2 cellular contexts compared by ENCODE assay signal in the genomic region with DNA sequence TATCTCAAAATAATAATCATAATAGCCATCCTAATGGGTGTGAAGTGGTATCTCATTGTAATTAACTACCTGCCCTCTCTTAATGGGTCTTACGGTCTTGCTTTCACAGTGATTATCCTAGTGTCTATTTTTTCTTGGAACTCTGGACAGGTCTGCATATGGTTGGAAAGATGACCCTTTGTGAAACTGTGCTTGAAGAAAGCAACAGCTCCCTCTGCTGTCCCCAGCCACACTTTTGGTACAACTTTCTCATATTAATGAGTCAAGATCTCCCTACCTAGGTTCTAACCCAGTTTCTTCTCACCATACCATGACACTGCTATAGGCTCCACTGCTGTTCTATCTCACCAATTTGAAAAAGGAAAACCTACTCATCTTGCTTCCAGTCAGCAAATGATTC.
A peak's percentile ranks its signal among the peaks of the same experiment; 100 is the strongest.
TF ChIP-seq lines count a peak whose summit lies in the region.

No MANE protein-coding gene starts in this region.

TF ChIP-seq in HCT116, 20 proteins besides CTCF, POLR2A, EP300 and RAD21 (continued from another document):
- TF ChIP-seq MAX (IDR thresholded peaks at IDR 0.05) (no peak), YY1 (IDR thresholded peaks at IDR 0.05; ENCODE audit: extremely low read depth, insufficient replicate concordance, low read depth, low read length) (no peak), JUND (IDR thresholded peaks at IDR 0.05) (no peak), ATF3 (IDR thresholded peaks at IDR 0.05) (no peak), SRF (IDR thresholded peaks at IDR 0.05; ENCODE audit: low read depth) (no peak), POLR2AphosphoS5 (IDR thresholded peaks at IDR 0.05; ENCODE audit: low read depth, low read length) (no peak), ELF1 (IDR thresholded peaks at IDR 0.05; ENCODE audit: borderline replicate concordance, low read depth) (no peak), FOSL1 (IDR thresholded peaks at IDR 0.05; ENCODE audit: low read depth) (no peak), EZH2phosphoT487 (IDR thresholded peaks at IDR 0.05; ENCODE audit: borderline replicate concordance) (no peak), ZFX (IDR thresholded peaks at IDR 0.05) (no peak), TCF7L2 (IDR thresholded peaks at IDR 0.05; ENCODE audit: borderline replicate concordance, extremely low read depth, insufficient read depth, insufficient read length) (no peak)
- TF ChIP-seq, protein P1, sequence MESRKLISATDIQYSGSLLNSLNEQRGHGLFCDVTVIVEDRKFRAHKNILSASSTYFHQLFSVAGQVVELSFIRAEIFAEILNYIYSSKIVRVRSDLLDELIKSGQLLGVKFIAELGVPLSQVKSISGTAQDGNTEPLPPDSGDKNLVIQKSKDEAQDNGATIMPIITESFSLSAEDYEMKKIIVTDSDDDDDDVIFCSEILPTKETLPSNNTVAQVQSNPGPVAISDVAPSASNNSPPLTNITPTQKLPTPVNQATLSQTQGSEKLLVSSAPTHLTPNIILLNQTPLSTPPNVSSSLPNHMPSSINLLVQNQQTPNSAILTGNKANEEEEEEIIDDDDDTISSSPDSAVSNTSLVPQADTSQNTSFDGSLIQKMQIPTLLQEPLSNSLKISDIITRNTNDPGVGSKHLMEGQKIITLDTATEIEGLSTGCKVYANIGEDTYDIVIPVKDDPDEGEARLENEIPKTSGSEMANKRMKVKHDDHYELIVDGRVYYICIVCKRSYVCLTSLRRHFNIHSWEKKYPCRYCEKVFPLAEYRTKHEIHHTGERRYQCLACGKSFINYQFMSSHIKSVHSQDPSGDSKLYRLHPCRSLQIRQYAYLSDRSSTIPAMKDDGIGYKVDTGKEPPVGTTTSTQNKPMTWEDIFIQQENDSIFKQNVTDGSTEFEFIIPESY (IDR thresholded peaks at IDR 0.05; ENCODE audit: extremely low read depth, insufficient replicate concordance, low read length): no peak
TF ChIP-seq in HCT116: peak in this region for 0.

TF ChIP-seq in HepG2, 621 proteins besides CTCF, POLR2A, EP300 and RAD21:
- peak; percentile 61 for TF ChIP-seq SMC3 (IDR thresholded peaks at IDR 0.05; ENCODE audit: low read length)
- TF ChIP-seq STAG1 (CRISPR knock-in tag; IDR thresholded peaks at IDR 0.05): peak; percentile 50
- TF ChIP-seq ZBTB37 (CRISPR knock-in tag; IDR thresholded peaks at IDR 0.05): no peak
